In genomic region chr5:9555961-9556360, GRCh38 we compare ENCODE assay signal across 28 cellular contexts.
"Had no signal": no experiment of that assay in that cellular context is flagged by ENCODE, and none has a peak within 500 bp of the region (broad histone marks: within the 10 kb centered on the region; RNA-seq: fewer than 3 reads in every experiment).

No MANE protein-coding gene starts in this region.

- H3K27me3 ChIP-seq: stomach, suprapubic skin, testis, thyroid gland, tibial artery, tibial nerve, transverse colon, upper lobe of left lung, upper lobe of right lung, uterus, vagina had no signal

- H3K4me1 Mint-ChIP-seq: stimulated activated effector memory CD8-positive, alpha-beta T cell treated with anti-CD3 and anti-CD28 coated beads, Interleukin-12 subunit alpha, Interleukin-12 subunit beta, amount 100 ng/mL, for 72 hours; stimulated activated memory B cell treated with anti-CD40 and anti-IgM and Interleukin-4, amounts not matched to agents 10 μg/mL and 1 μg/mL and 100 μg/mL, for 72 hours; stimulated activated naive B cell treated with anti-CD40 and anti-IgM and Interleukin-4, amounts not matched to agents 10 μg/mL and 1 μg/mL and 100 μg/mL, for 72 hours; stimulated activated naive CD8-positive, alpha-beta T cell treated with anti-CD3 and anti-CD28 coated beads, Interleukin-15, amount 100 ng/mL, for 72 hours had no signal

- DNase-seq: stimulated activated CD4-positive, alpha-beta T cell treated with anti-CD3 and anti-CD28 coated beads, Interleukin-2, amount 100 ng/mL, for 48 hours; stimulated activated CD4-positive, alpha-beta T cell treated with anti-CD3 and anti-CD28 coated beads, Interleukin-4, amount 100 ng/mL, for 1 hour; stimulated activated CD4-positive, alpha-beta T cell treated with anti-CD3 and anti-CD28 coated beads, Interleukin-4, amount 100 ng/mL, for 24 hours; stimulated activated CD4-positive, alpha-beta T cell treated with anti-CD3 and anti-CD28 coated beads, Interleukin-4, amount 100 ng/mL, for 4 hours; stimulated activated CD8-positive, alpha-beta memory T cell treated with anti-CD3 and anti-CD28 coated beads, Interleukin-4, amount 100 ng/mL, for 48 hours; stimulated activated naive B cell treated with anti-CD40 and anti-IgM and Interleukin-4, amounts not matched to agents 10 μg/mL and 1 μg/mL and 100 μg/mL, for 72 hours; stimulated activated naive CD4-positive, alpha-beta T cell; stimulated activated naive CD4-positive, alpha-beta T cell treated with Interleukin-2 at 50 U/mL for 16 hours; stimulated activated naive CD8-positive, alpha-beta T cell treated with anti-CD3 and anti-CD28 coated beads, Interleukin-15, amount 100 ng/mL, for 72 hours; stimulated activated naive CD8-positive, alpha-beta T cell treated with anti-CD3 and anti-CD28 coated beads, Interleukin-15, Interleukin-2, amounts not matched to agents 100 U/mL and 50 U/mL, for 24 hours; stomach; substantia nigra; testis; thyroid gland; tibial artery; transverse colon; upper lobe of left lung; upper lobe of right lung; uterus had no signal

- H3K36me3 Mint-ChIP-seq: stimulated activated effector memory CD8-positive, alpha-beta T cell treated with anti-CD3 and anti-CD28 coated beads, Interleukin-12 subunit alpha, Interleukin-12 subunit beta, amount 100 ng/mL, for 72 hours; stimulated activated memory B cell treated with anti-CD40 and anti-IgM and Interleukin-4, amounts not matched to agents 10 μg/mL and 1 μg/mL and 100 μg/mL, for 72 hours; stimulated activated naive B cell treated with anti-CD40 and anti-IgM and Interleukin-4, amounts not matched to agents 10 μg/mL and 1 μg/mL and 100 μg/mL, for 72 hours had no signal

- H3K36me3 ChIP-seq: suprapubic skin, thoracic aorta, thyroid gland, transverse colon, upper lobe of left lung, upper lobe of right lung, uterus, vagina had no signal

- H3K4me1 ChIP-seq: testis, thyroid gland, tibial artery, tibial nerve, upper lobe of left lung, upper lobe of right lung, uterus, vagina had no signal

- H3K27ac ChIP-seq: stomach, suprapubic skin, testis, thoracic aorta, thyroid gland, tibial artery, tibial nerve, transverse colon, upper lobe of left lung, upper lobe of right lung, uterus, vagina had no signal

- H3K4me3 Mint-ChIP-seq: stimulated activated effector memory CD8-positive, alpha-beta T cell treated with anti-CD3 and anti-CD28 coated beads, Interleukin-12 subunit alpha, Interleukin-12 subunit beta, amount 100 ng/mL, for 72 hours; stimulated activated memory B cell treated with anti-CD40 and anti-IgM and Interleukin-4, amounts not matched to agents 10 μg/mL and 1 μg/mL and 100 μg/mL, for 72 hours; stimulated activated naive B cell treated with anti-CD40 and anti-IgM and Interleukin-4, amounts not matched to agents 10 μg/mL and 1 μg/mL and 100 μg/mL, for 72 hours; stimulated activated naive CD8-positive, alpha-beta T cell treated with anti-CD3 and anti-CD28 coated beads, Interleukin-15, amount 100 ng/mL, for 72 hours; stimulated activated naive CD8-positive, alpha-beta T cell treated with anti-CD3 and anti-CD28 coated beads, Interleukin-15, Interleukin-2, amounts not matched to agents 100 ng/mL and 50 ng/mL, for 24 hours; type B pancreatic cell had no signal

- ATAC-seq: stimulated activated effector memory CD8-positive, alpha-beta T cell treated with anti-CD3 and anti-CD28 coated beads, Interleukin-12 subunit alpha, Interleukin-12 subunit beta, amount 100 ng/mL, for 72 hours; stimulated activated memory B cell treated with anti-CD40 and anti-IgM and Interleukin-4, amounts not matched to agents 10 μg/mL and 1 μg/mL and 100 μg/mL, for 72 hours; stimulated activated naive B cell treated with anti-CD40 and anti-IgM and Interleukin-4, amounts not matched to agents 10 μg/mL and 1 μg/mL and 100 μg/mL, for 72 hours; stimulated activated naive CD8-positive, alpha-beta T cell treated with anti-CD3 and anti-CD28 coated beads, Interleukin-15, amount 100 ng/mL, for 72 hours; stimulated activated naive CD8-positive, alpha-beta T cell treated with anti-CD3 and anti-CD28 coated beads, Interleukin-15, Interleukin-2, amounts not matched to agents 100 U/mL and 50 U/mL, for 24 hours; upper lobe of right lung had no signal

- H3K9me3 ChIP-seq: stomach, suprapubic skin, testis, thoracic aorta, thyroid gland, tibial artery, tibial nerve, transverse colon, upper lobe of left lung, upper lobe of right lung, uterus, vagina had no signal

- H3K27me3 Mint-ChIP-seq: stimulated activated memory B cell treated with anti-CD40 and anti-IgM and Interleukin-4, amounts not matched to agents 10 μg/mL and 1 μg/mL and 100 μg/mL, for 72 hours; stimulated activated naive CD8-positive, alpha-beta T cell treated with anti-CD3 and anti-CD28 coated beads, Interleukin-15, amount 100 ng/mL, for 72 hours; type B pancreatic cell had no signal

- H3K9me3 Mint-ChIP-seq: stimulated activated naive CD8-positive, alpha-beta T cell treated with anti-CD3 and anti-CD28 coated beads, Interleukin-15, Interleukin-2, amounts not matched to agents 100 ng/mL and 50 ng/mL, for 24 hours had no signal

- H3K4me3 ChIP-seq: stomach, suprapubic skin, testis, thoracic aorta, thyroid gland, tibial artery, tibial nerve, transverse colon, upper lobe of left lung, upper lobe of right lung, uterus, vagina had no signal

- FAIRE-seq: urothelium cell line had no signal

- H3K27ac Mint-ChIP-seq: stimulated activated effector memory CD8-positive, alpha-beta T cell treated with anti-CD3 and anti-CD28 coated beads, Interleukin-12 subunit alpha, Interleukin-12 subunit beta, amount 100 ng/mL, for 72 hours; stimulated activated memory B cell treated with anti-CD40 and anti-IgM and Interleukin-4, amounts not matched to agents 10 μg/mL and 1 μg/mL and 100 μg/mL, for 72 hours; stimulated activated naive B cell treated with anti-CD40 and anti-IgM and Interleukin-4, amounts not matched to agents 10 μg/mL and 1 μg/mL and 100 μg/mL, for 72 hours; stimulated activated naive CD8-positive, alpha-beta T cell treated with anti-CD3 and anti-CD28 coated beads, Interleukin-15, amount 100 ng/mL, for 72 hours; stimulated activated naive CD8-positive, alpha-beta T cell treated with anti-CD3 and anti-CD28 coated beads, Interleukin-15, Interleukin-2, amounts not matched to agents 100 ng/mL and 50 ng/mL, for 24 hours; type B pancreatic cell had no signal
